8 cellular contexts compared by ENCODE assay signal in genomic region chr14:20682435-20683124, GRCh38. TPM values are rescaled to one million over a fixed set of nuclear protein-coding genes. Genes with fewer than 3 reads are reported as not detected.
DNase-seq lines count a peak whose midpoint lies in the region; ATAC-seq and TF ChIP-seq lines count a peak whose summit lies in the region.

No MANE protein-coding gene starts in this region.

- H3K23ac ChIP-seq in neuronal stem cell (ENCODE audit: low read depth, low read length, poor library complexity): peak overlapping the region; percentile 90

- 0 out of 2 replicates have a peak, but pooled peaks have one; percentile 8 for TF ChIP-seq CTCF in RWPE1 (conservative IDR thresholded peaks at IDR 0.05; ENCODE audit: low read depth)
- TF ChIP-seq CTCF in foreskin keratinocyte (conservative IDR thresholded peaks at IDR 0.05): no peak

- no peak overlapping the region for H4K91ac ChIP-seq in neuronal stem cell (ENCODE audit: low read depth, low read length, poor library complexity)

- H2BK15ac ChIP-seq in neuronal stem cell (ENCODE audit: low read length): no peak overlapping the region

- H3K9me3 ChIP-seq in neuronal stem cell (replicated peaks in 1 of 2; ENCODE audit: control insufficient read depth in 2 of 2, insufficient read depth in 1 of 2, low read depth in 1 of 2, low read length in 2 of 2): no peaks in the 10 kb centered on the region

- H3K4me2 ChIP-seq in neuronal stem cell (ENCODE audit: insufficient read depth, low read length, poor library complexity, severe bottlenecking): peak overlapping the region; percentile 81

- H3K79me1 ChIP-seq in neuronal stem cell (ENCODE audit: low read depth, low read length): no peaks in the 10 kb centered on the region

- H3K18ac ChIP-seq in neuronal stem cell (ENCODE audit: low read length): peak overlapping the region; percentile 100

- peak overlapping the region; percentile 98 for H2AFZ ChIP-seq in neuronal stem cell (ENCODE audit: low read length)

- peak overlapping the region; percentile 27 for H2BK5ac ChIP-seq in neuronal stem cell (ENCODE audit: low read length)

- H3K27ac ChIP-seq in RWPE1: peak overlapping the region; percentile 99
- H3K27ac ChIP-seq in foreskin keratinocyte: peak overlapping the region; percentile 93
- peak overlapping the region; percentile 87 for H3K27ac ChIP-seq in neuronal stem cell (replicated peaks; ENCODE audit: low read length)

- ATAC-seq in GM21576 (IDR thresholded peaks at IDR 0.05; ENCODE audit: unreplicated experiment) (peak; percentile 46), foreskin keratinocyte (peak; percentile 66)

- H2BK12ac ChIP-seq in neuronal stem cell (ENCODE audit: low read length): no peak overlapping the region

- TF ChIP-seq RAD21 in Ishikawa (IDR thresholded peaks at IDR 0.05; ENCODE audit: low read depth): no peak

- CTCF ChIA-PET in RWPE1 (lab: Yijun Ruan, JAX): interaction anchor here (0.8 to 1.1 kb wide), 2 partner anchors 50 to 377 kb away, joined by 4 to 7 read pairs; partner anchors contain the start of gene TTC5

- TF ChIP-seq EP300 in Ishikawa (IDR thresholded peaks at IDR 0.05; ENCODE audit: borderline replicate concordance): no peak

- WGBS in neuronal stem cell (ENCODE audit: extremely low coverage in 2 of 2, insufficient read length in 2 of 2, insufficient replicate concordance in 1 of 2), 2 donors: no CpG with 5 or more reads among the region's 40 CpGs

- no peak overlapping the region for H2BK120ac ChIP-seq in neuronal stem cell (ENCODE audit: low read depth, low read length)

- peak overlapping the region; percentile 98 for H3K14ac ChIP-seq in neuronal stem cell (ENCODE audit: low read length)

- no peaks in the 10 kb centered on the region for H3K4me1 ChIP-seq in foreskin keratinocyte
- peaks cover 3 to 4% of the 10 kb centered on the region in 2 donors for H3K4me1 ChIP-seq in neuronal stem cell (ENCODE audit: control insufficient read depth in 2 of 2, insufficient read depth in 1 of 2, low read depth in 1 of 2, low read length in 2 of 2)

- H4K8ac ChIP-seq in neuronal stem cell (ENCODE audit: low read depth, low read length): peak overlapping the region; percentile 55

- no peaks in the 10 kb centered on the region for H3K36me3 ChIP-seq in neuronal stem cell (replicated peaks in 1 of 2; ENCODE audit: control insufficient read depth in 2 of 2, insufficient read depth in 2 of 2, low read length in 2 of 2)

- no peak overlapping the region for H2AK5ac ChIP-seq in neuronal stem cell (ENCODE audit: low read depth, low read length)

- peak overlapping the region; percentile 88 to 91 for H3K4me3 ChIP-seq in neuronal stem cell (ENCODE audit: low read length in 2 of 2)

- no peak overlapping the region for H3K4ac ChIP-seq in neuronal stem cell (ENCODE audit: low read length)

- POLR2A ChIA-PET in RWPE1 (lab: Yijun Ruan, JAX; ENCODE audit: low non-redundant PET): interaction anchor here (1.0 kb wide), 3 partner anchors 18 to 269 kb away, joined by 3 to 4 read pairs (median 4); partner anchors contain the start of gene TEP1

- H3K9ac ChIP-seq in neuronal stem cell (ENCODE audit: low read depth, low read length, poor library complexity): peak overlapping the region; percentile 100

- H3K27me3 ChIP-seq in foreskin keratinocyte: no peaks in the 10 kb centered on the region
- peaks cover 0 to 3% (median 0%) of the 10 kb centered on the region in 3 experiments for H3K27me3 ChIP-seq in neuronal stem cell (ENCODE audit: control insufficient read depth in 3 of 3, insufficient read depth in 3 of 3, low read depth in 1 of 3, low read length in 3 of 3)

- DNase-seq in DMS153 (lab: John Stamatoyannopoulos, UW) (peak; percentile 69), RWPE1 (ENCODE audit: low spot score) (peak; percentile 76), foreskin keratinocyte (peak; percentile 89 to 95), neuronal stem cell (ENCODE audit: low spot score) (peak; percentile 82), stromal cell of bone marrow (ENCODE audit: low read depth) (peak; percentile 91)
- DNase-seq in activated effector memory CD4-positive, alpha-beta T cell treated with Interleukin-2 at 50 U/mL for 16 hours: peak; percentile 75

TF ChIP-seq in Ishikawa, 13 proteins besides CTCF, POLR2A, EP300 and RAD21:
- TF ChIP-seq ZBTB7A (IDR thresholded peaks at IDR 0.05; ENCODE audit: low read depth): peak; percentile 33; the same call in 1 of the 2 replicates
- peak; percentile 48; the same call in 1 of the 2 replicates for TF ChIP-seq MAX (IDR thresholded peaks at IDR 0.05)
- TF ChIP-seq CREB1 (IDR thresholded peaks at IDR 0.05; ENCODE audit: low read depth): no peak; the same call in 1 of the 2 replicates
- no peak for TF ChIP-seq YY1 (IDR thresholded peaks at IDR 0.05; ENCODE audit: low read depth)
- no peak for TF ChIP-seq TEAD4 (IDR thresholded peaks at IDR 0.05)
- TF ChIP-seq FOXM1 (IDR thresholded peaks at IDR 0.05; ENCODE audit: borderline replicate concordance, low read depth): no peak

RNA-seq across cellular contexts. Expression of gene RNASE4, which starts 1.8 kb away (rescaled TPM):
- 3.3 and 6.5 TPM in 2 replicates for total RNA-seq in foreskin keratinocyte
- 3.0 and 5.5 TPM in 2 replicates for polyA plus RNA-seq in foreskin keratinocyte
- polyA plus RNA-seq in neuronal stem cell (2013, experiment 1 of 2): 3.2 TPM
- polyA plus RNA-seq in neuronal stem cell (2013, experiment 2 of 2): 4.0 TPM

RNA-seq across cellular contexts. Expression of gene ANG, which starts 6.0 kb away (rescaled TPM):
- 4.4 and 6.0 TPM in 2 replicates for total RNA-seq in foreskin keratinocyte
- 3.9 and 7.1 TPM in 2 replicates for polyA plus RNA-seq in foreskin keratinocyte
- 2.3 TPM for polyA plus RNA-seq in neuronal stem cell (2013, experiment 1 of 2)
- polyA plus RNA-seq in neuronal stem cell (2013, experiment 2 of 2): 3.0 TPM

RNA-seq across cellular contexts. Expression of gene OR6S1, which starts 41.1 kb away (rescaled TPM):
- not detected in 2 replicates for total RNA-seq in foreskin keratinocyte
- not detected in 2 replicates for polyA plus RNA-seq in foreskin keratinocyte
- polyA plus RNA-seq in neuronal stem cell (2013, experiment 1 of 2): not detected
- not detected for polyA plus RNA-seq in neuronal stem cell (2013, experiment 2 of 2)

Comparison
In these comparisons a context has a peak if more than half of its experiments do, and no peak if none do; other contexts are left out.
1. Peak in every context shown above with its lines: DNase-seq, ATAC-seq, H3K4me3 ChIP-seq and H3K27ac ChIP-seq.